ENCODE assay signal across 17 cellular contexts in the genomic region with DNA sequence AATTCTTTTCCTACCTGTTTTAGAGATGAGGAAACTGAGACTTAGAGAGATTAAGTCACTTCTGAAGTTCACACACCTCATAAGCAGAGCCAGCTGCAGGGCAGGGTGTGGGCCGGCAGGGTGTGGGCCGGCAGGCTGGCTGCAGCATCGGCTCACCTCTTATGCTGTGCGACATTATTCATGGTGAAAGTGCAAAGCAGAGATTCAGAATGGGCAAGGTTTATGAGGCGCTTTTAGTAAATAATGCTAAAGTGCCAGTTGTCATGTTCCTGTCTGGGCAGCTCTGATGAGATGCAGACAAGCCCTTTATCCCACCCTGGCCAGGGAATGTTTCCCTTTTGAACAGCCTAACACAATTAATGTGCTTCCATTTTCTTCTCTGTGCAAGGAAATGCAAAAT. TPM values are rescaled to one million over a fixed set of nuclear protein-coding genes. Genes with fewer than 3 reads are reported as not detected.
DNase-seq lines count a peak whose midpoint lies in the region; ATAC-seq and TF ChIP-seq lines count a peak whose summit lies in the region.
"Had no signal": no experiment of that assay in that cellular context is flagged by ENCODE, and none has a peak within 500 bp of the region (broad histone marks: within the 10 kb centered on the region; RNA-seq: fewer than 3 reads in every experiment).

No MANE protein-coding gene starts in this region.

- in situ Hi-C loops in transverse colon (cut with MboI; ENCODE audit: low pct_ligation_motif_present in 1 of 4, low pct_unique_long_range_greater_than_20kb in 1 of 4, low sequenced_read_pairs in 3 of 4): loop anchor here in 1 of 4 donors (25.0 kb wide), 1 partner anchor 362 kb away; no protein-coding TSS in a partner anchor

- no peaks in the 10 kb centered on the region for H3K9me3 Mint-ChIP-seq in activated T-cell treated with anti-CD3 and anti-CD28 coated beads, Interleukin-2, amount 50 U/mL, for 72 hours
- no peaks in the 10 kb centered on the region for H3K9me3 Mint-ChIP-seq in activated naive CD8-positive, alpha-beta T cell treated with anti-CD3 and anti-CD28 coated beads for 36 hours
- no peaks in the 10 kb centered on the region for H3K9me3 Mint-ChIP-seq in activated T-helper 2 cell treated with anti-CD3 and anti-CD28 coated beads, Interferon-gamma antibody, Interleukin-2, Interleukin-4, amounts not matched to agents 10 μg/mL and 5 μg/mL and 100 μg/mL, durations not matched to agents 14 hours and 24 hours and 36 hours
- H3K9me3 Mint-ChIP-seq: GM23338 had no signal

- TF ChIP-seq CTCF in esophagus squamous epithelium (IDR thresholded peaks at IDR 0.05) (peak in 3 of 6 experiments; percentile 22 to 49 (median 36)), transverse colon (IDR thresholded peaks at IDR 0.05) (peak in 4 of 5 experiments; percentile 23 to 54 (median 33))

- no peak for DNase-seq in activated T-cell treated with anti-CD3 and anti-CD28 coated beads, Interleukin-2, amount 50 U/mL, for 72 hours
- DNase-seq in activated T-cell treated with anti-CD3 and anti-CD28 coated beads, Interleukin-2, amount 50 U/mL, for 1 hour: no peak
- no peak for DNase-seq in activated naive CD8-positive, alpha-beta T cell treated with anti-CD3 and anti-CD28 coated beads for 36 hours
- DNase-seq in esophagus squamous epithelium (lab: John Stamatoyannopoulos, UW) (no peak), transverse colon (peak; percentile 69), Right ventricle myocardium inferior (ENCODE audit: missing footprints) (no peak)
- DNase-seq in activated T-helper 2 cell treated with anti-CD3 and anti-CD28 coated beads, Interferon-gamma antibody, Interleukin-2, Interleukin-4, amounts not matched to agents 10 μg/mL and 5 μg/mL and 100 μg/mL, durations not matched to agents 14 hours and 24 hours and 36 hours (ENCODE audit: low spot score): no peak
- DNase-seq: DMS79 treated with DMSO at 0.1 percent for 48 hours, NCI-H1417, NCI-H1930, NCI-H510A, SHP77 treated with DMSO at 0.1 percent for 48 hours had no signal

- H3K27me3 ChIP-seq in esophagus squamous epithelium: no peaks in the 10 kb centered on the region
- H3K27me3 ChIP-seq in transverse colon: no peaks in the 10 kb centered on the region
- H3K27me3 ChIP-seq: BLaER1 treated with 17β-estradiol and CSF1 and Interleukin-3, amounts not matched to agents 10 nM and 100 nM had no signal

- no peak for TF ChIP-seq EP300 in transverse colon (IDR thresholded peaks at IDR 0.05; ENCODE audit: low read depth)

- intact Hi-C loops in esophagus squamous epithelium (cut with DNase I) (no loop called here), transverse colon (cut with DNase I; ENCODE audit: low total_unique reads) (no loop called here), Right ventricle myocardium inferior (cut with DNase I) (loop anchor here (10.0 kb wide), 1 partner anchor 311 kb away; no protein-coding TSS in a partner anchor)
- intact Hi-C loops in activated T-helper 2 cell treated with anti-CD3 and anti-CD28 coated beads, Interferon-gamma antibody, Interleukin-2, Interleukin-4, amounts not matched to agents 10 μg/mL and 5 μg/mL and 100 μg/mL, durations not matched to agents 14 hours and 24 hours and 36 hours (cut with micrococcal nuclease): loop anchor here (5.0 kb wide), 2 partner anchors 252 to 952 kb away; no protein-coding TSS in a partner anchor

- TF ChIP-seq POLR2A in esophagus squamous epithelium (IDR thresholded peaks at IDR 0.05): no peak
- no peak for TF ChIP-seq POLR2A in transverse colon (IDR thresholded peaks at IDR 0.05)

- H3K36me3 ChIP-seq in esophagus squamous epithelium (peaks cover 0 to 43% (median 0%) of the 10 kb centered on the region in 3 donors), transverse colon (no peaks in the 10 kb centered on the region)
- H3K36me3 ChIP-seq: BLaER1 treated with 17β-estradiol and CSF1 and Interleukin-3, amounts not matched to agents 10 nM and 100 nM had no signal

- 15 to 52% methylated on average over 4 to 5 of the region's 5 CpGs for WGBS in esophagus squamous epithelium, 2 donors
- 24 to 37% methylated on average over 5 of the region's 5 CpGs for WGBS in transverse colon (ENCODE audit: low coverage in 1 of 2), 2 donors

- H3K36me3 Mint-ChIP-seq in activated T-cell treated with anti-CD3 and anti-CD28 coated beads, Interleukin-2, amount 50 U/mL, for 72 hours (ENCODE audit: insufficient read depth in 2 of 2): no peaks in the 10 kb centered on the region
- no peaks in the 10 kb centered on the region for H3K36me3 Mint-ChIP-seq in activated naive CD8-positive, alpha-beta T cell treated with anti-CD3 and anti-CD28 coated beads for 36 hours
- H3K36me3 Mint-ChIP-seq in activated T-helper 2 cell treated with anti-CD3 and anti-CD28 coated beads, Interferon-gamma antibody, Interleukin-2, Interleukin-4, amounts not matched to agents 10 μg/mL and 5 μg/mL and 100 μg/mL, durations not matched to agents 14 hours and 24 hours and 36 hours (ENCODE audit: low read depth): no peaks in the 10 kb centered on the region

- H3K4me3 ChIP-seq in esophagus squamous epithelium (no peak overlapping the region), transverse colon (no peak overlapping the region)
- H3K4me3 ChIP-seq: BLaER1 treated with 17β-estradiol and CSF1 and Interleukin-3, amounts not matched to agents 10 nM and 100 nM; GM23338 had no signal

- ATAC-seq in activated T-cell treated with anti-CD3 and anti-CD28 coated beads, Interleukin-2, amount 50 U/mL, for 72 hours (replicated peaks in 1 of 2): no peak
- ATAC-seq in Right ventricle myocardium inferior: no peak
- no peak for ATAC-seq in HG03025 (IDR thresholded peaks at IDR 0.05; ENCODE audit: low FRiP score, unreplicated experiment)
- ATAC-seq: GM23338, HCT116 had no signal

- H3K27ac Mint-ChIP-seq in activated T-cell treated with anti-CD3 and anti-CD28 coated beads, Interleukin-2, amount 50 U/mL, for 72 hours: peak overlapping the region; percentile 21
- peak overlapping the region; percentile 58 for H3K27ac Mint-ChIP-seq in activated naive CD8-positive, alpha-beta T cell treated with anti-CD3 and anti-CD28 coated beads for 36 hours
- no peak overlapping the region for H3K27ac Mint-ChIP-seq in activated T-helper 2 cell treated with anti-CD3 and anti-CD28 coated beads, Interferon-gamma antibody, Interleukin-2, Interleukin-4, amounts not matched to agents 10 μg/mL and 5 μg/mL and 100 μg/mL, durations not matched to agents 14 hours and 24 hours and 36 hours
- H3K27ac Mint-ChIP-seq: GM23338 had no signal

- H3K4me1 ChIP-seq in esophagus squamous epithelium (peaks cover 0 to 62% (median 3%) of the 10 kb centered on the region in 3 donors), transverse colon (peaks cover 0 to 32% (median 17%) of the 10 kb centered on the region in 4 donors)
- H3K4me1 ChIP-seq: BLaER1 treated with 17β-estradiol and CSF1 and Interleukin-3, amounts not matched to agents 10 nM and 100 nM had no signal

- peaks cover 46% of the 10 kb centered on the region for H3K4me1 Mint-ChIP-seq in activated T-cell treated with anti-CD3 and anti-CD28 coated beads, Interleukin-2, amount 50 U/mL, for 72 hours (ENCODE audit: low read depth)
- peaks cover 44% of the 10 kb centered on the region for H3K4me1 Mint-ChIP-seq in activated naive CD8-positive, alpha-beta T cell treated with anti-CD3 and anti-CD28 coated beads for 36 hours
- H3K4me1 Mint-ChIP-seq in activated T-helper 2 cell treated with anti-CD3 and anti-CD28 coated beads, Interferon-gamma antibody, Interleukin-2, Interleukin-4, amounts not matched to agents 10 μg/mL and 5 μg/mL and 100 μg/mL, durations not matched to agents 14 hours and 24 hours and 36 hours (ENCODE audit: low read depth): peaks cover 38% of the 10 kb centered on the region
- H3K4me1 Mint-ChIP-seq: GM23338 had no signal

- H3K27me3 Mint-ChIP-seq in activated T-cell treated with anti-CD3 and anti-CD28 coated beads, Interleukin-2, amount 50 U/mL, for 72 hours (ENCODE audit: low read depth): peaks cover 45% of the 10 kb centered on the region
- H3K27me3 Mint-ChIP-seq in activated naive CD8-positive, alpha-beta T cell treated with anti-CD3 and anti-CD28 coated beads for 36 hours: peaks cover 37% of the 10 kb centered on the region
- H3K27me3 Mint-ChIP-seq in activated T-helper 2 cell treated with anti-CD3 and anti-CD28 coated beads, Interferon-gamma antibody, Interleukin-2, Interleukin-4, amounts not matched to agents 10 μg/mL and 5 μg/mL and 100 μg/mL, durations not matched to agents 14 hours and 24 hours and 36 hours (ENCODE audit: low read depth): peaks cover 34% of the 10 kb centered on the region

- peak overlapping the region in 3 of 4 donors; percentile 35 to 57 (median 57) for H3K27ac ChIP-seq in esophagus squamous epithelium
- H3K27ac ChIP-seq in transverse colon: peak overlapping the region in 3 of 4 donors; percentile 44 to 89 (median 84)
- H3K27ac ChIP-seq: BLaER1 treated with 17β-estradiol and CSF1 and Interleukin-3, amounts not matched to agents 10 nM and 100 nM had no signal

- peak overlapping the region; percentile 67 to 81 for H3K4me3 Mint-ChIP-seq in activated T-cell treated with anti-CD3 and anti-CD28 coated beads, Interleukin-2, amount 50 U/mL, for 72 hours
- H3K4me3 Mint-ChIP-seq in activated naive CD8-positive, alpha-beta T cell treated with anti-CD3 and anti-CD28 coated beads for 36 hours: no peak overlapping the region
- H3K4me3 Mint-ChIP-seq in activated T-helper 2 cell treated with anti-CD3 and anti-CD28 coated beads, Interferon-gamma antibody, Interleukin-2, Interleukin-4, amounts not matched to agents 10 μg/mL and 5 μg/mL and 100 μg/mL, durations not matched to agents 14 hours and 24 hours and 36 hours (ENCODE audit: low read depth): no peak overlapping the region
- H3K4me3 Mint-ChIP-seq: GM23338 had no signal

- H3K9me3 ChIP-seq in esophagus squamous epithelium (no peaks in the 10 kb centered on the region), transverse colon (no peaks in the 10 kb centered on the region)
- H3K9me3 ChIP-seq: BLaER1 treated with 17β-estradiol and CSF1 and Interleukin-3, amounts not matched to agents 10 nM and 100 nM had no signal

RNA-seq across cellular contexts. Expression of gene MAB21L3, which starts 14.6 kb away (rescaled TPM):
- under 1 TPM in 1 of 2 donors, not detected in 1; 0.14 TPM for total RNA-seq in activated T-cell treated with anti-CD3 and anti-CD28 coated beads, Interleukin-2, amount 50 U/mL, for 72 hours
- under 1 TPM in 1 of 2 experiments, not detected in 1; 0.26 TPM for total RNA-seq in activated naive CD8-positive, alpha-beta T cell treated with anti-CD3 and anti-CD28 coated beads for 36 hours
- total RNA-seq in esophagus squamous epithelium: 10 to 100 TPM; 12.0 to 22.7 (median 19.6) TPM
- 1 to 10 TPM in 3 of 4 donors, under 1 TPM in 1; 0.20 to 9.4 (median 4.8) TPM for total RNA-seq in transverse colon
- 0.27 TPM for total RNA-seq in Right ventricle myocardium inferior
- not detected in 2 replicates for total RNA-seq in activated T-helper 2 cell treated with anti-CD3 and anti-CD28 coated beads, Interferon-gamma antibody, Interleukin-2, Interleukin-4, amounts not matched to agents 10 μg/mL and 5 μg/mL and 100 μg/mL, durations not matched to agents 14 hours and 24 hours and 36 hours
- total RNA-seq: G401, GM23338 had no signal

Comparison
In these comparisons a context has a peak if more than half of its experiments do, and no peak if none do; other contexts are left out.
1. H3K4me3 Mint-ChIP-seq: peak in activated T-cell treated with anti-CD3 and anti-CD28 coated beads, Interleukin-2, amount 50 U/mL, for 72 hours (2 of 2); none in activated naive CD8-positive, alpha-beta T cell treated with anti-CD3 and anti-CD28 coated beads for 36 hours (single experiment) and activated T-helper 2 cell treated with anti-CD3 and anti-CD28 coated beads, Interferon-gamma antibody, Interleukin-2, Interleukin-4, amounts not matched to agents 10 μg/mL and 5 μg/mL and 100 μg/mL, durations not matched to agents 14 hours and 24 hours and 36 hours (single experiment).
2. intact Hi-C loops: an anchor here in Right ventricle myocardium inferior (10.0 kb wide) and activated T-helper 2 cell treated with anti-CD3 and anti-CD28 coated beads, Interferon-gamma antibody, Interleukin-2, Interleukin-4, amounts not matched to agents 10 μg/mL and 5 μg/mL and 100 μg/mL, durations not matched to agents 14 hours and 24 hours and 36 hours (5.0 kb wide); none called in esophagus squamous epithelium and transverse colon.